Comparison of ENCODE assay signal across 1 cellular context in genomic region chr9:99114846-99115500, GRCh38.
TF ChIP-seq lines count a peak whose summit lies in the region.

No MANE protein-coding gene starts in this region.

TF ChIP-seq in GM23338, 12 proteins besides CTCF, POLR2A, EP300 and RAD21:
- TF ChIP-seq ZNF462 (CRISPR knock-in tag; IDR thresholded peaks at IDR 0.05) (no peak), NANOG (IDR thresholded peaks at IDR 0.05; ENCODE audit: borderline replicate concordance) (no peak), ETS1 (IDR thresholded peaks at IDR 0.05) (no peak), STAT1 (IDR thresholded peaks at IDR 0.05; ENCODE audit: unreplicated experiment) (no peak), ZNF114 (CRISPR knock-in tag; IDR thresholded peaks at IDR 0.05) (no peak), POLR2AphosphoS5 (IDR thresholded peaks at IDR 0.05; ENCODE audit: low read depth) (no peak), JUNB (IDR thresholded peaks at IDR 0.05; ENCODE audit: unreplicated experiment) (no peak), REST (IDR thresholded peaks at IDR 0.05; ENCODE audit: unreplicated experiment) (no peak), CREB1 (CRISPR knock-in tag; IDR thresholded peaks at IDR 0.05; ENCODE audit: low read depth) (no peak), ZNF331 (CRISPR knock-in tag; IDR thresholded peaks at IDR 0.05; ENCODE audit: low read depth) (no peak), EZH2 (IDR thresholded peaks at IDR 0.05; ENCODE audit: low read depth, unreplicated experiment) (no peak), EZH2phosphoT487 (IDR thresholded peaks at IDR 0.05; ENCODE audit: unreplicated experiment) (no peak)
